In genomic region chr4:91298156-91298700, GRCh38 we compare ENCODE assay signal across 20 cellular contexts.
"Had no signal": no experiment of that assay in that cellular context is flagged by ENCODE, and none has a peak within 500 bp of the region (broad histone marks: within the 10 kb centered on the region; RNA-seq: fewer than 3 reads in every experiment).

No MANE protein-coding gene starts in this region.

- DNase-seq: KBM-7, MG63, NCI-H1092, NCI-H1105 treated with DMSO at 0.1 percent for 48 hours, NCI-H1417 treated with DMSO at 0.1 percent for 48 hours, NCI-H146, NCI-H1694 treated with DMSO at 0.1 percent for 48 hours, NCI-H1930, NCI-H2081, NCI-H2107, NCI-H2227 treated with DMSO at 0.1 percent for 48 hours, NCI-H526 treated with DMSO at 0.1 percent for 48 hours, NCI-H748 treated with DMSO at 0.1 percent for 48 hours, Right ventricle myocardium superior, RPMI8226, SIG-M5, SK-N-SH, SW 1271 had no signal

- FAIRE-seq: HTR-8/SVneo, RCC 7860 had no signal

- H3K4me3 ChIP-seq: MG63 had no signal
